ENCODE assay signal across 11 cellular contexts in genomic region chr6:48032156-48032555, GRCh38.
DNase-seq lines count a peak whose midpoint lies in the region; ATAC-seq, FAIRE-seq and TF ChIP-seq lines count a peak whose summit lies in the region.
"Had no signal": no experiment of that assay in that cellular context is flagged by ENCODE, and none has a peak within 500 bp of the region (broad histone marks: within the 10 kb centered on the region; RNA-seq: fewer than 3 reads in every experiment).

No MANE protein-coding gene starts in this region.

- H3K36me3 ChIP-seq in MG63: no peaks in the 10 kb centered on the region
- no peaks in the 10 kb centered on the region for H3K36me3 ChIP-seq in brain microvascular endothelial cell (replicated peaks)

- in situ Hi-C loops in brain microvascular endothelial cell (cut with HindIII; ENCODE audit: low pct_ligation_motif_present, low sequenced_read_pairs): no loop called here

- FAIRE-seq in islet of Langerhans (lab: Jason Lieb, UNC): peak; percentile 68

- DNase-seq in AG09309 (ENCODE audit: low read depth) (peak; percentile 52), MG63 (peak; percentile 74), brain microvascular endothelial cell (peak; percentile 83), NCI-H2081 treated with DMSO at 0.1 percent for 48 hours (lab: John Stamatoyannopoulos, UW) (no peak)
- no peak for DNase-seq in activated CD4-positive, alpha-beta T cell treated with anti-CD3 and anti-CD28 coated beads, Interleukin-2, amount 50 U/mL, for 1 hour
- DNase-seq in activated CD8-positive, alpha-beta memory T cell treated with anti-CD3 and anti-CD28 coated beads for 24 hours: no peak
- DNase-seq: natural killer cell; NCI-H187; stimulated activated CD8-positive, alpha-beta memory T cell treated with anti-CD3 and anti-CD28 coated beads, Interleukin-4, amount 100 ng/mL, for 48 hours had no signal

- TF ChIP-seq CTCF in AG09309 (IDR thresholded peaks at IDR 0.05; ENCODE audit: control insufficient read depth, insufficient read depth, low read depth, low read length, missing control alignments) (no peak), brain microvascular endothelial cell (IDR thresholded peaks at IDR 0.05; ENCODE audit: low read depth, low read length, missing control alignments) (no peak)

- H3K27me3 ChIP-seq in MG63 (no peaks in the 10 kb centered on the region), brain microvascular endothelial cell (replicated peaks) (no peaks in the 10 kb centered on the region)

- H3K27ac ChIP-seq in brain microvascular endothelial cell: no peak overlapping the region

- H3K9me3 ChIP-seq in MG63: no peaks in the 10 kb centered on the region; the same call in 1 of the 2 replicates

- no peak for ATAC-seq in GM19463 (IDR thresholded peaks at IDR 0.05; ENCODE audit: unreplicated experiment)
- ATAC-seq: natural killer cell had no signal

- H3K4me3 ChIP-seq in AG09309 (ENCODE audit: control insufficient read depth, low read depth, low read length) (no peak overlapping the region), MG63 (no peak overlapping the region), brain microvascular endothelial cell (ENCODE audit: low read depth, low read length) (no peak overlapping the region)

Comparison
In these comparisons a context has a peak if more than half of its experiments do, and no peak if none do; other contexts are left out.
1. DNase-seq: peak in AG09309 (single experiment), MG63 (single experiment) and brain microvascular endothelial cell (single experiment); none in activated CD4-positive, alpha-beta T cell treated with anti-CD3 and anti-CD28 coated beads, Interleukin-2, amount 50 U/mL, for 1 hour (single experiment), NCI-H2081 treated with DMSO at 0.1 percent for 48 hours (single experiment) and activated CD8-positive, alpha-beta memory T cell treated with anti-CD3 and anti-CD28 coated beads for 24 hours (single experiment).